20 cellular contexts compared by ENCODE assay signal in genomic region chr7:155483868-155484325, GRCh38. TPM values are rescaled to one million over a fixed set of nuclear protein-coding genes. Genes with fewer than 3 reads are reported as not detected.
A peak's percentile ranks its signal among the peaks of the same experiment; 100 is the strongest.
DNase-seq lines count a peak whose midpoint lies in the region; ATAC-seq lines count a peak whose summit lies in the region.
"Had no signal": no experiment of that assay in that cellular context is flagged by ENCODE, and none has a peak within 500 bp of the region (broad histone marks: within the 10 kb centered on the region; RNA-seq: fewer than 3 reads in every experiment).

No MANE protein-coding gene starts in this region.

- peaks cover 6% of the 10 kb centered on the region for H3K27me3 Mint-ChIP-seq in memory B cell

- H3K9me3 ChIP-seq in MG63: no peaks in the 10 kb centered on the region
- H3K9me3 ChIP-seq: esophagus squamous epithelium had no signal

- no peaks in the 10 kb centered on the region for H3K36me3 ChIP-seq in MG63
- H3K36me3 ChIP-seq: esophagus squamous epithelium had no signal

- H3K4me3 ChIP-seq in MG63: no peak overlapping the region
- H3K4me3 ChIP-seq: esophagus squamous epithelium had no signal

- no peak overlapping the region for H3K4me3 Mint-ChIP-seq in memory B cell
- H3K4me3 Mint-ChIP-seq: activated B cell treated with CpG ODN at 0.5 μM for 24 hours had no signal

- peak; percentile 17 for DNase-seq in DMS153 treated with DMSO at 0.1 percent for 48 hours (lab: John Stamatoyannopoulos, UW; ENCODE audit: unreplicated experiment)
- peak; percentile 23 for DNase-seq in MG63
- DNase-seq in epithelial cell of prostate (ENCODE audit: low read depth, low spot score): peak; percentile 37
- no peak for DNase-seq in memory B cell (ENCODE audit: low spot score in 2 of 2)
- no peak for DNase-seq in NCI-H1092 (lab: John Stamatoyannopoulos, UW)
- DNase-seq in HuH-7.5 (ENCODE audit: low spot score): no peak
- DNase-seq: activated B cell treated with CpG ODN at 0.5 μM for 24 hours; activated CD8-positive, alpha-beta memory T cell treated with anti-CD3 and anti-CD28 coated beads, Interleukin-2, amount 50 U/mL, for 48 hours; activated naive CD4-positive, alpha-beta T cell treated with anti-CD3 and anti-CD28 coated beads for 36 hours; COR-L47; esophagus squamous epithelium; left cardiac atrium; naive thymus-derived CD8-positive, alpha-beta T cell; NCI-H2081 treated with DMSO at 0.1 percent for 48 hours; NCI-H748 treated with DMSO at 0.1 percent for 48 hours; T-cell had no signal

- peak overlapping the region; percentile 95 for H3K27ac Mint-ChIP-seq in memory B cell
- H3K27ac Mint-ChIP-seq: activated B cell treated with CpG ODN at 0.5 μM for 24 hours; activated naive CD4-positive, alpha-beta T cell treated with anti-CD3 and anti-CD28 coated beads for 36 hours; T-cell had no signal

- no peaks in the 10 kb centered on the region for H3K27me3 ChIP-seq in MG63

- peaks cover under 1% of the 10 kb centered on the region for H3K36me3 Mint-ChIP-seq in memory B cell
- H3K36me3 Mint-ChIP-seq: naive thymus-derived CD8-positive, alpha-beta T cell; T-cell had no signal

- ATAC-seq in memory B cell (ENCODE audit: low read depth): no peak
- no peak for ATAC-seq in GM18511 (IDR thresholded peaks at IDR 0.05; ENCODE audit: unreplicated experiment)
- no peak for ATAC-seq in HG02870 (IDR thresholded peaks at IDR 0.05; ENCODE audit: unreplicated experiment)
- ATAC-seq: naive thymus-derived CD8-positive, alpha-beta T cell; T-cell had no signal

- peaks cover 12% of the 10 kb centered on the region for H3K4me1 Mint-ChIP-seq in memory B cell

- H3K9me3 Mint-ChIP-seq in memory B cell: no peaks in the 10 kb centered on the region
- H3K9me3 Mint-ChIP-seq: activated B cell treated with CpG ODN at 0.5 μM for 24 hours; naive thymus-derived CD8-positive, alpha-beta T cell had no signal

- no peak overlapping the region for H3K27ac ChIP-seq in epithelial cell of prostate
- H3K27ac ChIP-seq: esophagus squamous epithelium had no signal

RNA-seq across cellular contexts. Expression of gene EN2, which starts 26.0 kb away (rescaled TPM):
- 1.6 and 1.7 TPM in 2 replicates for total RNA-seq in MG63 (2014; rRNA removed; shearing (Covaris generic); ENCODE audit: low replicate concordance)
- total RNA-seq: activated B cell treated with CpG ODN at 0.5 μM for 24 hours; activated naive CD4-positive, alpha-beta T cell treated with anti-CD3 and anti-CD28 coated beads for 36 hours; M059J; naive thymus-derived CD8-positive, alpha-beta T cell; subcutaneous adipose tissue; T-cell had no signal

Comparison
In these comparisons a context has a peak if more than half of its experiments do, and no peak if none do; other contexts are left out.
1. DNase-seq: peak in DMS153 treated with DMSO at 0.1 percent for 48 hours (single experiment), MG63 (single experiment) and epithelial cell of prostate (single experiment); none in memory B cell (0 of 2), NCI-H1092 (single experiment) and HuH-7.5 (single experiment).